In genomic region chr17:79183221-79184158, GRCh38 we compare ENCODE assay signal across 10 cellular contexts.
DNase-seq lines count a peak whose midpoint lies in the region; TF ChIP-seq lines count a peak whose summit lies in the region.
"Had no signal": no experiment of that assay in that cellular context is flagged by ENCODE, and none has a peak within 500 bp of the region (broad histone marks: within the 10 kb centered on the region; RNA-seq: fewer than 3 reads in every experiment).

No MANE protein-coding gene starts in this region.

- peak overlapping the region; percentile 47 for H3K4me3 Mint-ChIP-seq in osteocyte (ENCODE audit: unreplicated experiment)
- H3K4me3 Mint-ChIP-seq in CD8-positive, alpha-beta memory T cell = no peak overlapping the region
- H3K4me3 Mint-ChIP-seq in activated CD4-positive, alpha-beta memory T cell treated with anti-CD3 and anti-CD28 coated beads, Interleukin-2, amount 10 ng/mL, durations not matched to agents 7 days and 5 days = no peak overlapping the region

- no peak overlapping the region for H3K27ac ChIP-seq in CD8-positive, alpha-beta memory T cell (ENCODE audit: low read depth, low read length)
- H3K27ac ChIP-seq: HL-60, SK-N-MC had no signal

- H3K27me3 Mint-ChIP-seq in osteocyte (ENCODE audit: unreplicated experiment) = peaks cover 66% of the 10 kb centered on the region
- H3K27me3 Mint-ChIP-seq in CD8-positive, alpha-beta memory T cell = peaks cover 16 to 45% of the 10 kb centered on the region in 2 donors
- peaks cover 32% of the 10 kb centered on the region for H3K27me3 Mint-ChIP-seq in activated CD4-positive, alpha-beta memory T cell treated with anti-CD3 and anti-CD28 coated beads, Interleukin-2, amount 10 ng/mL, durations not matched to agents 7 days and 5 days

- CTCF ChIA-PET in CD8-positive, alpha-beta memory T cell (lab: Charles Lee) = no interaction called here
- CTCF ChIA-PET in activated CD4-positive, alpha-beta memory T cell treated with anti-CD3 and anti-CD28 coated beads, Interleukin-2, amount 10 ng/mL, durations not matched to agents 7 days and 5 days (lab: Charles Lee) = no interaction called here

- H3K36me3 Mint-ChIP-seq in osteocyte (ENCODE audit: unreplicated experiment) = no peaks in the 10 kb centered on the region
- H3K36me3 Mint-ChIP-seq in CD8-positive, alpha-beta memory T cell = no peaks in the 10 kb centered on the region
- no peaks in the 10 kb centered on the region for H3K36me3 Mint-ChIP-seq in activated CD4-positive, alpha-beta memory T cell treated with anti-CD3 and anti-CD28 coated beads, Interleukin-2, amount 10 ng/mL, durations not matched to agents 7 days and 5 days (ENCODE audit: low read depth)

- POLR2A ChIA-PET in CD8-positive, alpha-beta memory T cell (lab: Charles Lee) = no interaction called here
- POLR2A ChIA-PET in activated CD4-positive, alpha-beta memory T cell treated with anti-CD3 and anti-CD28 coated beads, Interleukin-2, amount 10 ng/mL, durations not matched to agents 7 days and 5 days (lab: Charles Lee) = no interaction called here

- H3K4me1 Mint-ChIP-seq in osteocyte (ENCODE audit: unreplicated experiment) = peaks cover 6% of the 10 kb centered on the region
- no peaks in the 10 kb centered on the region for H3K4me1 Mint-ChIP-seq in CD8-positive, alpha-beta memory T cell
- no peaks in the 10 kb centered on the region for H3K4me1 Mint-ChIP-seq in activated CD4-positive, alpha-beta memory T cell treated with anti-CD3 and anti-CD28 coated beads, Interleukin-2, amount 10 ng/mL, durations not matched to agents 7 days and 5 days

- no peaks in the 10 kb centered on the region for H3K36me3 ChIP-seq in CD8-positive, alpha-beta memory T cell (ENCODE audit: insufficient read depth, low read length)

- no peak for TF ChIP-seq CTCF in osteocyte (IDR thresholded peaks at IDR 0.05)

- H3K4me1 ChIP-seq in CD8-positive, alpha-beta memory T cell (ENCODE audit: insufficient read depth, low read length) = no peaks in the 10 kb centered on the region

- no peaks in the 10 kb centered on the region for H3K9me3 Mint-ChIP-seq in osteocyte (ENCODE audit: unreplicated experiment)
- no peaks in the 10 kb centered on the region for H3K9me3 Mint-ChIP-seq in CD8-positive, alpha-beta memory T cell
- no peaks in the 10 kb centered on the region for H3K9me3 Mint-ChIP-seq in activated CD4-positive, alpha-beta memory T cell treated with anti-CD3 and anti-CD28 coated beads, Interleukin-2, amount 10 ng/mL, durations not matched to agents 7 days and 5 days

- H3K27me3 ChIP-seq in CD8-positive, alpha-beta memory T cell (ENCODE audit: insufficient read depth, low read length, poor library complexity, severe bottlenecking) = peaks cover 4% of the 10 kb centered on the region

- H3K9me3 ChIP-seq in CD8-positive, alpha-beta memory T cell (ENCODE audit: low read length) = no peaks in the 10 kb centered on the region

- DNase-seq in GM03348 (ENCODE audit: low spot score) (peak; percentile 35), NCI-H1092 treated with DMSO at 0.1 percent for 48 hours (lab: John Stamatoyannopoulos, UW) (peak; percentile 25), dermis blood vessel endothelial cell (peak; percentile 27), osteocyte (ENCODE audit: extremely low spot score, unreplicated experiment) (no peak), RKO (ENCODE audit: low spot score) (no peak), DMS153 (lab: John Stamatoyannopoulos, UW) (no peak)
- DNase-seq in CD8-positive, alpha-beta memory T cell = no peak
- DNase-seq in activated CD4-positive, alpha-beta memory T cell treated with anti-CD3 and anti-CD28 coated beads, Interleukin-2, amount 10 ng/mL, durations not matched to agents 7 days and 5 days = no peak

- no peak overlapping the region for H3K27ac Mint-ChIP-seq in osteocyte (ENCODE audit: unreplicated experiment)
- H3K27ac Mint-ChIP-seq in CD8-positive, alpha-beta memory T cell = no peak overlapping the region
- no peak overlapping the region for H3K27ac Mint-ChIP-seq in activated CD4-positive, alpha-beta memory T cell treated with anti-CD3 and anti-CD28 coated beads, Interleukin-2, amount 10 ng/mL, durations not matched to agents 7 days and 5 days

- no peak overlapping the region for H3K4me3 ChIP-seq in CD8-positive, alpha-beta memory T cell (ENCODE audit: low read length)
- H3K4me3 ChIP-seq: SK-N-MC had no signal

Comparison
In these comparisons a context has a peak if more than half of its experiments do, and no peak if none do; other contexts are left out.
1. DNase-seq: peak in GM03348 (single experiment), NCI-H1092 treated with DMSO at 0.1 percent for 48 hours (single experiment) and dermis blood vessel endothelial cell (single experiment); none in osteocyte (single experiment), RKO (single experiment), DMS153 (single experiment), CD8-positive, alpha-beta memory T cell (0 of 5) and activated CD4-positive, alpha-beta memory T cell treated with anti-CD3 and anti-CD28 coated beads, Interleukin-2, amount 10 ng/mL, durations not matched to agents 7 days and 5 days (single experiment).